Comparison of ENCODE assay signal across 8 cellular contexts in the genomic region with DNA sequence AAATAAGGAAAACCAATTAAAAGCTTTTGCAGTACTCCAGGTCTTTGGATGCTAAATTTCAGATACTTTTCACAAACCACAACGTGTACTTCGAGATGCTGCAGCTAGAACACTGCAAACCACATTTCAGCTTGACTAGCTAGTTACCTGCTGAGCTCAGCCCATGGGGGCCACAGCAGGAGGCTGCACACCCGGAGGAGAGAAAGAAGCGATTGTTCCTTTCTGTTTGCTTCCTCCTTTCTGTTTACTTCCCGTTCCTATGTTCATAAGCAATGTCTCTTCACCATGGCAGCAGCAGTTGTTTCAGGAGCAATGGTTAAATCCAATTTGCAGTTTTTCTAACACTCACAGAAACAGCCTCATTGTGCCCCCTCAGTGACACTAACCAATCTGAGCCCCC.
DNase-seq lines count a peak whose midpoint lies in the region; ATAC-seq and TF ChIP-seq lines count a peak whose summit lies in the region.

No MANE protein-coding gene starts in this region.

- H3K9me3 ChIP-seq in neutrophil (no peaks in the 10 kb centered on the region), esophagus squamous epithelium (no peaks in the 10 kb centered on the region)

- H3K4me3 ChIP-seq in neutrophil (ENCODE audit: low read depth in 1 of 2, low read length in 1 of 2) (no peak overlapping the region), esophagus squamous epithelium (no peak overlapping the region)

- no peaks in the 10 kb centered on the region for H3K27me3 ChIP-seq in neutrophil
- H3K27me3 ChIP-seq in esophagus squamous epithelium: no peaks in the 10 kb centered on the region

- CTCF ChIA-PET in activated B cell treated with CpG ODN at 0.5 μM for 24 hours (lab: Charles Lee): interaction anchor here (0.6 to 0.9 kb wide), 2 partner anchors 24 to 221 kb away, joined by 3 read pairs; no protein-coding TSS in a partner anchor

- peak overlapping the region; percentile 67 for H3K27ac Mint-ChIP-seq in activated B cell treated with CpG ODN at 0.5 μM for 24 hours

- H3K36me3 ChIP-seq in neutrophil (no peaks in the 10 kb centered on the region), esophagus squamous epithelium (no peaks in the 10 kb centered on the region)

- H3K27ac ChIP-seq in neutrophil: peak overlapping the region; percentile 54
- H3K27ac ChIP-seq in esophagus squamous epithelium: peak overlapping the region in 1 of 4 donors; percentile 10

- no peaks in the 10 kb centered on the region for H3K9me3 Mint-ChIP-seq in activated B cell treated with CpG ODN at 0.5 μM for 24 hours

- intact Hi-C loops in activated B cell treated with CpG ODN at 0.5 μM for 24 hours (cut with micrococcal nuclease): loop anchor here (10.0 kb wide), 2 partner anchors 224 to 624 kb away; a partner anchor contains a TSS
- intact Hi-C loops in esophagus squamous epithelium (cut with DNase I): no loop called here

- TF ChIP-seq POLR2A in esophagus squamous epithelium (IDR thresholded peaks at IDR 0.05): no peak

- DNase-seq in DMS79 (lab: John Stamatoyannopoulos, UW) (peak; percentile 23), DMS79 treated with DMSO at 0.1 percent for 48 hours (lab: John Stamatoyannopoulos, UW) (no peak), MV-4-11 (lab: John Stamatoyannopoulos, UW) (peak; percentile 75), activated B cell treated with CpG ODN at 0.5 μM for 24 hours (no peak), esophagus squamous epithelium (lab: John Stamatoyannopoulos, UW) (no peak)
- DNase-seq in stimulated activated CD4-positive, alpha-beta T cell treated with anti-CD3 and anti-CD28 coated beads, Interleukin-2, amount 100 ng/mL, for 48 hours: no peak

- no peak for TF ChIP-seq CTCF in activated B cell treated with CpG ODN at 0.5 μM for 24 hours (IDR thresholded peaks at IDR 0.05)
- no peak for TF ChIP-seq CTCF in neutrophil (IDR thresholded peaks at IDR 0.05)
- no peak for TF ChIP-seq CTCF in esophagus squamous epithelium (IDR thresholded peaks at IDR 0.05)

- ATAC-seq in activated B cell treated with CpG ODN at 0.5 μM for 24 hours (ENCODE audit: low read depth): peak; percentile 42
- no peak for ATAC-seq in GM21367 (IDR thresholded peaks at IDR 0.05; ENCODE audit: unreplicated experiment)

- no peaks in the 10 kb centered on the region for H3K27me3 Mint-ChIP-seq in activated B cell treated with CpG ODN at 0.5 μM for 24 hours

- H3K36me3 Mint-ChIP-seq in activated B cell treated with CpG ODN at 0.5 μM for 24 hours (ENCODE audit: low read depth): no peaks in the 10 kb centered on the region

- peaks cover 26% of the 10 kb centered on the region for H3K4me1 Mint-ChIP-seq in activated B cell treated with CpG ODN at 0.5 μM for 24 hours

- H3K4me1 ChIP-seq in neutrophil (ENCODE audit: control insufficient read depth in 1 of 2, insufficient read depth in 1 of 2, low read depth in 1 of 2, low read length in 1 of 2) (peaks cover 17 to 18% of the 10 kb centered on the region in 2 experiments), esophagus squamous epithelium (peaks cover 0 to 21% (median 10%) of the 10 kb centered on the region in 3 donors)

- peak overlapping the region; percentile 46 for H3K4me3 Mint-ChIP-seq in activated B cell treated with CpG ODN at 0.5 μM for 24 hours

- POLR2A ChIA-PET in activated B cell treated with CpG ODN at 0.5 μM for 24 hours (lab: Charles Lee): interaction anchor here (0.6 to 1.3 kb wide), 3 partner anchors 225 to 288 kb away, joined by 3 to 9 read pairs (median 3); a partner anchor contains a TSS

- WGBS in esophagus squamous epithelium, 2 donors: 60 to 72% methylated on average over 5 of the region's 5 CpGs

Comparison
In these comparisons a context has a peak if more than half of its experiments do, and no peak if none do; other contexts are left out.
1. DNase-seq: peak in DMS79 (single experiment) and MV-4-11 (single experiment); none in DMS79 treated with DMSO at 0.1 percent for 48 hours (single experiment), activated B cell treated with CpG ODN at 0.5 μM for 24 hours (single experiment), stimulated activated CD4-positive, alpha-beta T cell treated with anti-CD3 and anti-CD28 coated beads, Interleukin-2, amount 100 ng/mL, for 48 hours (0 of 2) and esophagus squamous epithelium (single experiment).